Comparison of ENCODE assay signal across 15 cellular contexts in the genomic region with DNA sequence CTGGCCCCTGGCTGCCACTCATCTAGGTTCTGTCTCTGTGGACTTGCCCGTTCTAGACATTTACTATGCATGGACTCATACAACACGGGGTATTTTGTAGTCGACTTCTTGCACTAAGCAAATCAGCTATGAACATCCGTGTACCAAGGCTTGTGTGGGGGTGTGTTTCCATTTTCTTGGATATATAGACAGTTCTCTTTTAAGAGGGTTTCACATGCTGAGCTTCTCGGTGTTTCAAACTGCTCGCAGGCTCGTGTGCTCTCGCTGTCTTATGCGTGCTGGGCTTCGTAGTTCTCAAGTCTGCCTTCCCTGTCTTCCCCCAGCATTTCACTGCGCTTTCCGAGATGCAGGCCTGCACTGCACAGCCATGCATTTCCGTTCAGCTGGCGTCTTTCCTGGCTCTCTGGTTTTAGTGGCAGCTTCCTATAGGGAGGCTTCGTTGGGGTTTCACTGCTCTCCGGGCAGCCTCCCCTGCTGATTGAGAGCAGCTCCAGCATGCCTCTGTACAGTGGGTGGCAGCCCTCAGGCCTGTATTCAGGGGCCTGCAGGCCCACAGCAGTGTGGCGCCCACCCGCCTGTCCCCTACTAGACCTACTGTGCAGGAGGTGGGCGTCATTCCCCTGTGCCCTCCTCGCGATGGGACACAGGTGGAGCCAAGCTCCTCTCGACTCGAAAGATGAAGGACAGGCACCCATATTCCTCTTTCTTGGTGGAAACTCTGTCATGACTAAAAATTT. TPM values are rescaled to one million over a fixed set of nuclear protein-coding genes. Genes with fewer than 3 reads are reported as not detected.
DNase-seq lines count a peak whose midpoint lies in the region; ATAC-seq and TF ChIP-seq lines count a peak whose summit lies in the region.
"Had no signal": no experiment of that assay in that cellular context is flagged by ENCODE, and none has a peak within 500 bp of the region (broad histone marks: within the 10 kb centered on the region; RNA-seq: fewer than 3 reads in every experiment).

No MANE protein-coding gene starts in this region.

- no peak overlapping the region for H3K14ac ChIP-seq in H9 (ENCODE audit: insufficient read depth, low read length)

- peak overlapping the region; percentile 48 for H3K4me2 ChIP-seq in BLaER1
- H3K4me2 ChIP-seq in H9 (ENCODE audit: insufficient read depth, insufficient read length, low read length): no peak overlapping the region
- H3K4me2 ChIP-seq in PC-3 (ENCODE audit: low read length): no peak overlapping the region

- no peak overlapping the region for H3K4me3 Mint-ChIP-seq in H9
- H3K4me3 Mint-ChIP-seq: CD4-positive, alpha-beta T cell had no signal

- H3K36me3 ChIP-seq in BLaER1 (peaks cover 89% of the 10 kb centered on the region), RWPE2 (ENCODE audit: low read depth) (no peaks in the 10 kb centered on the region), PC-3 (ENCODE audit: low read depth, low read length) (no peaks in the 10 kb centered on the region)

- CTCF ChIA-PET in PC-3 (lab: Charles Lee): no interaction called here

- ATAC-seq in RWPE2 (ENCODE audit: low read depth) (no peak), GM21576 (IDR thresholded peaks at IDR 0.05; ENCODE audit: unreplicated experiment) (no peak), GM18861 (IDR thresholded peaks at IDR 0.05; ENCODE audit: unreplicated experiment) (no peak), PC-3 (no peak)
- ATAC-seq: GM12878 had no signal

- no peak overlapping the region for H3K23ac ChIP-seq in H9 (ENCODE audit: insufficient read length, low read depth, low read length)

- H3K4me1 ChIP-seq in BLaER1 (peaks cover 16% of the 10 kb centered on the region), H9 (ENCODE audit: insufficient read depth, low read length) (no peaks in the 10 kb centered on the region), RWPE2 (ENCODE audit: insufficient read depth, poor library complexity, severe bottlenecking) (no peaks in the 10 kb centered on the region), PC-3 (ENCODE audit: insufficient read depth, low read length) (no peaks in the 10 kb centered on the region)

- H4K20me1 ChIP-seq in BLaER1: no peaks in the 10 kb centered on the region
- H4K20me1 ChIP-seq in H9 (ENCODE audit: control insufficient read depth, insufficient read depth, insufficient read length): no peaks in the 10 kb centered on the region
- no peaks in the 10 kb centered on the region for H4K20me1 ChIP-seq in PC-3 (ENCODE audit: low read length)

- H3K79me2 ChIP-seq in H9 (ENCODE audit: insufficient read depth, low read length): no peaks in the 10 kb centered on the region
- no peaks in the 10 kb centered on the region for H3K79me2 ChIP-seq in PC-3 (ENCODE audit: low read length)

- H3K27me3 ChIP-seq in BLaER1 (no peaks in the 10 kb centered on the region), H9 (ENCODE audit: insufficient read depth, low read length) (no peaks in the 10 kb centered on the region), RWPE2 (ENCODE audit: insufficient read depth, poor library complexity, severe bottlenecking) (no peaks in the 10 kb centered on the region), PC-3 (ENCODE audit: low read length) (no peaks in the 10 kb centered on the region)

- no peak overlapping the region for H3T11ph ChIP-seq in H9 (ENCODE audit: low read length)

- peaks cover 8 to 13% of the 10 kb centered on the region in 2 experiments for H3K4me1 Mint-ChIP-seq in H9

- no peak overlapping the region for H2BK5ac ChIP-seq in H9 (ENCODE audit: insufficient read length, low read length)

- no peak overlapping the region for H2AK5ac ChIP-seq in H9 (ENCODE audit: insufficient read length, low read length)

- H3K9me3 ChIP-seq in BLaER1: no peaks in the 10 kb centered on the region
- H3K9me3 ChIP-seq in H9 (ENCODE audit: control insufficient read depth, low read depth, low read length): no peaks in the 10 kb centered on the region
- H3K9me3 ChIP-seq in RWPE2 (ENCODE audit: severe bottlenecking): no peaks in the 10 kb centered on the region
- H3K9me3 ChIP-seq in PC-3 (ENCODE audit: low read length): no peaks in the 10 kb centered on the region

- H3K4ac ChIP-seq in H9 (ENCODE audit: low read depth, low read length): no peak overlapping the region

- no peaks in the 10 kb centered on the region for H3K27me3 Mint-ChIP-seq in H9 (ENCODE audit: low read depth)
- H3K27me3 Mint-ChIP-seq: CD4-positive, alpha-beta T cell had no signal

- H2BK20ac ChIP-seq in H9 (ENCODE audit: low read depth, low read length, poor library complexity, severe bottlenecking): no peak overlapping the region

- no peaks in the 10 kb centered on the region for H3F3A ChIP-seq in PC-3 (ENCODE audit: low read length, unreplicated experiment)

- TF ChIP-seq CTCF in H9 (conservative IDR thresholded peaks at IDR 0.05) (no peak), RWPE2 (IDR thresholded peaks at IDR 0.05; ENCODE audit: poor library complexity, severe bottlenecking) (no peak), PC-3 (conservative IDR thresholded peaks at IDR 0.05; ENCODE audit: low read depth, low read length) (no peak)

- H3K36me3 Mint-ChIP-seq in H9 (ENCODE audit: insufficient read depth in 1 of 3, low read depth in 3 of 3): peaks cover 2 to 32% (median 29%) of the 10 kb centered on the region in 3 experiments; a peak in 5 of 7 replicates

- no peak overlapping the region for H3K56ac ChIP-seq in H9 (ENCODE audit: insufficient read length, low read depth, low read length)

- H4K5ac ChIP-seq in H9 (ENCODE audit: insufficient read length, low read depth, low read length): no peak overlapping the region

- no peak overlapping the region for H2BK15ac ChIP-seq in H9 (ENCODE audit: low read depth, low read length)

- H4K91ac ChIP-seq in H9 (ENCODE audit: insufficient read length, low read depth, low read length): no peak overlapping the region

- intact Hi-C loops in PC-3 (cut with micrococcal nuclease): no loop called here

- no peak overlapping the region for H4K8ac ChIP-seq in H9 (replicated peaks; ENCODE audit: insufficient read length, low read depth, low read length)

- no peaks in the 10 kb centered on the region for H3K79me1 ChIP-seq in H9 (ENCODE audit: insufficient read depth, low read depth, low read length, poor library complexity, severe bottlenecking)

- H3K18ac ChIP-seq in H9 (ENCODE audit: insufficient read length, low read depth, low read length): no peak overlapping the region

- no peaks in the 10 kb centered on the region for H3K9me3 Mint-ChIP-seq in H9
- H3K9me3 Mint-ChIP-seq: CD4-positive, alpha-beta T cell had no signal

- no TSS peak for BruUV-seq in PC-3 (replicated peaks; lab: Mats Ljungman, UMichigan)

- peak overlapping the region in 2 of 3 experiments; percentile 40 to 56; a peak in 3 of 7 replicates for H3K27ac Mint-ChIP-seq in H9
- H3K27ac Mint-ChIP-seq: CD4-positive, alpha-beta T cell had no signal

- no peak overlapping the region for H3K27ac ChIP-seq in BLaER1
- H3K27ac ChIP-seq in H9 (ENCODE audit: insufficient read length, low read depth, low read length): no peak overlapping the region
- no peak overlapping the region for H3K27ac ChIP-seq in RWPE2 (ENCODE audit: poor library complexity, severe bottlenecking)
- H3K27ac ChIP-seq in PC-3 (ENCODE audit: low read length): no peak overlapping the region
- H3K27ac ChIP-seq: HL-60 had no signal

- POLR2A ChIA-PET in PC-3 (lab: Charles Lee; ENCODE audit: unreplicated experiment): no interaction called here

- H2AFZ ChIP-seq in H9 (ENCODE audit: low read length) (no peak overlapping the region), PC-3 (ENCODE audit: low read length) (no peak overlapping the region)

- H3K23me2 ChIP-seq in H9 (ENCODE audit: insufficient read length, low read depth, low read length, poor library complexity, severe bottlenecking): no peaks in the 10 kb centered on the region

- H2BK12ac ChIP-seq in H9 (ENCODE audit: insufficient read length, low read depth, low read length): no peak overlapping the region

- no peak overlapping the region for H3K4me3 ChIP-seq in BLaER1
- H3K4me3 ChIP-seq in RWPE2 (ENCODE audit: severe bottlenecking): no peak overlapping the region
- no peak overlapping the region for H3K4me3 ChIP-seq in PC-3 (ENCODE audit: low read length)
- H3K4me3 ChIP-seq: GM12878 had no signal

- no CpG with 5 or more reads among the region's 23 CpGs for WGBS in H9 (ENCODE audit: extremely low coverage, insufficient read length, low lambda C conversion rate)

- no peak for DNase-seq in H9
- DNase-seq in RWPE2 (ENCODE audit: low spot score): peak; percentile 15
- peak; percentile 39 for DNase-seq in putamen (ENCODE audit: low spot score)
- DNase-seq in OCI-M2 (lab: John Stamatoyannopoulos, UW; ENCODE audit: unreplicated experiment): no peak
- DNase-seq in PC-3: no peak
- DNase-seq: ACHN; C1 segment of cervical spinal cord; Calu3; CD4-positive, alpha-beta T cell; DMS 273 treated with DMSO at 0.1 percent for 48 hours had no signal

- no peaks in the 10 kb centered on the region for H3K9me2 ChIP-seq in PC-3 (replicated peaks; ENCODE audit: low read length)

- H2BK120ac ChIP-seq in H9 (ENCODE audit: low read depth, low read length, poor library complexity, severe bottlenecking): no peak overlapping the region

- H3K9ac ChIP-seq in BLaER1: no peak overlapping the region
- no peak overlapping the region for H3K9ac ChIP-seq in H9 (ENCODE audit: extremely low read depth, insufficient read length, low read length)
- no peak overlapping the region for H3K9ac ChIP-seq in PC-3 (ENCODE audit: low read length)

RNA-seq across cellular contexts. Expression of a gene that starts 27.6 kb away (rescaled TPM):
- total RNA-seq in H9 (2021): 6.7 and 8.7 TPM in 2 replicates
- 1.1 and 3.2 TPM in 2 replicates for total RNA-seq in PC-3 (2014; rRNA removed)

RNA-seq across cellular contexts. Expression of a gene that starts 27.7 kb away (rescaled TPM):
- 47.0 and 50.9 TPM in 2 replicates for total RNA-seq in H9 (2021)
- total RNA-seq in PC-3 (2014; rRNA removed): 37.5 and 41.3 TPM in 2 replicates

Comparison
In these comparisons a context has a peak if more than half of its experiments do, and no peak if none do; other contexts are left out.
1. DNase-seq: peak in RWPE2 (single experiment) and putamen (single experiment); none in H9 (single experiment), OCI-M2 (single experiment) and PC-3 (single experiment).